ENCODE assay signal across 28 cellular contexts in genomic region chr4:161010227-161010626, GRCh38.
"Had no signal": no experiment of that assay in that cellular context is flagged by ENCODE, and none has a peak within 500 bp of the region (broad histone marks: within the 10 kb centered on the region; RNA-seq: fewer than 3 reads in every experiment).

No MANE protein-coding gene starts in this region.

- H3K4me3 Mint-ChIP-seq: activated CD4-positive, alpha-beta memory T cell treated with anti-CD3 and anti-CD28 coated beads, Interleukin-2, amount 10 ng/mL, durations not matched to agents 7 days and 5 days; activated CD4-positive, alpha-beta T cell treated with anti-CD3 and anti-CD28 coated beads, Interleukin-2, amount 10 ng/mL, durations not matched to agents 7 days and 5 days; activated naive CD8-positive, alpha-beta T cell; activated T-cell treated with anti-CD3 and anti-CD28 coated beads, Interleukin-2, amount 50 U/mL, for 24 hours; activated T-cell treated with anti-CD3 and anti-CD28 coated beads, Interleukin-2, amount 50 U/mL, for 72 hours; central memory CD8-positive, alpha-beta T cell; dendritic cell treated with granulocyte-macrophage colony-stimulating factor and Interleukin-4, amounts not matched to agents 40 ng/mL and 50 ng/mL, for 4 days; endodermal cell; T-helper 17 cell; WTC11 had no signal

- H3K36me3 ChIP-seq: brain microvascular endothelial cell had no signal

- H3K4me3 ChIP-seq: coronary artery, dorsolateral prefrontal cortex had no signal

- H3K27me3 Mint-ChIP-seq: activated CD4-positive, alpha-beta memory T cell treated with anti-CD3 and anti-CD28 coated beads, Interleukin-2, amount 10 ng/mL, durations not matched to agents 7 days and 5 days; activated CD4-positive, alpha-beta T cell treated with anti-CD3 and anti-CD28 coated beads, Interleukin-2, amount 10 ng/mL, durations not matched to agents 7 days and 5 days; activated naive CD8-positive, alpha-beta T cell; activated T-cell treated with anti-CD3 and anti-CD28 coated beads, Interleukin-2, amount 50 U/mL, for 24 hours; central memory CD8-positive, alpha-beta T cell; dendritic cell treated with granulocyte-macrophage colony-stimulating factor and Interleukin-4, amounts not matched to agents 40 ng/mL and 50 ng/mL, for 4 days; T-helper 17 cell had no signal

- H3K27me3 ChIP-seq: brain microvascular endothelial cell, dorsolateral prefrontal cortex had no signal

- H3K4me1 Mint-ChIP-seq: activated CD4-positive, alpha-beta memory T cell treated with anti-CD3 and anti-CD28 coated beads, Interleukin-2, amount 10 ng/mL, durations not matched to agents 7 days and 5 days; activated CD4-positive, alpha-beta T cell treated with anti-CD3 and anti-CD28 coated beads, Interleukin-2, amount 10 ng/mL, durations not matched to agents 7 days and 5 days; central memory CD8-positive, alpha-beta T cell; T-helper 17 cell; WTC11 had no signal

- H3K27ac ChIP-seq: brain microvascular endothelial cell, coronary artery, dorsolateral prefrontal cortex had no signal

- ATAC-seq: activated T-cell treated with anti-CD3 and anti-CD28 coated beads, Interleukin-2, amount 50 U/mL, for 72 hours; esophagus mucosa; T-helper 17 cell; WTC11 had no signal

- H3K27ac Mint-ChIP-seq: activated CD4-positive, alpha-beta memory T cell treated with anti-CD3 and anti-CD28 coated beads, Interleukin-2, amount 10 ng/mL, durations not matched to agents 7 days and 5 days; activated CD4-positive, alpha-beta T cell treated with anti-CD3 and anti-CD28 coated beads, Interleukin-2, amount 10 ng/mL, durations not matched to agents 7 days and 5 days; activated naive CD8-positive, alpha-beta T cell; activated T-cell treated with anti-CD3 and anti-CD28 coated beads, Interleukin-2, amount 50 U/mL, for 24 hours; activated T-cell treated with anti-CD3 and anti-CD28 coated beads, Interleukin-2, amount 50 U/mL, for 72 hours; dendritic cell treated with granulocyte-macrophage colony-stimulating factor and Interleukin-4, amounts not matched to agents 40 ng/mL and 50 ng/mL, for 4 days; endodermal cell; T-helper 17 cell; WTC11 had no signal

- H3K36me3 Mint-ChIP-seq: activated naive CD8-positive, alpha-beta T cell; WTC11 had no signal

- H3K9me3 Mint-ChIP-seq: central memory CD8-positive, alpha-beta T cell; dendritic cell treated with granulocyte-macrophage colony-stimulating factor and Interleukin-4, amounts not matched to agents 40 ng/mL and 50 ng/mL, for 4 days; endodermal cell; WTC11 had no signal

- DNase-seq: activated CD4-positive, alpha-beta memory T cell treated with anti-CD3 and anti-CD28 coated beads, Interleukin-2, amount 10 ng/mL, durations not matched to agents 7 days and 5 days; activated CD4-positive, alpha-beta T cell treated with anti-CD3 and anti-CD28 coated beads for 1 hour; activated CD4-positive, alpha-beta T cell treated with anti-CD3 and anti-CD28 coated beads for 4 hours; activated CD4-positive, alpha-beta T cell treated with anti-CD3 and anti-CD28 coated beads, Interleukin-2, amount 10 ng/mL, durations not matched to agents 7 days and 5 days; activated CD4-positive, alpha-beta T cell treated with anti-CD3 and anti-CD28 coated beads, Interleukin-2, amount 50 U/mL, for 4 hours; activated CD8-positive, alpha-beta memory T cell treated with anti-CD3 and anti-CD28 coated beads, Interleukin-2, amount 50 U/mL, for 48 hours; activated gamma-delta T cell treated with Interleukin-2 at 50 U/mL for 16 hours; activated naive CD4-positive, alpha-beta T cell treated with anti-CD3 and anti-CD28 coated beads, Interleukin-2, amount 50 U/mL, for 16 hours; activated naive CD4-positive, alpha-beta T cell treated with Interleukin-2 at 50 U/mL for 16 hours; activated T-cell treated with anti-CD3 and anti-CD28 coated beads for 4 hours; activated T-cell treated with anti-CD3 and anti-CD28 coated beads, Interleukin-2, amount 50 U/mL, for 24 hours; activated T-cell treated with anti-CD3 and anti-CD28 coated beads, Interleukin-2, amount 50 U/mL, for 72 hours; amniotic stem cell; anterior cingulate cortex; brain microvascular endothelial cell; dorsolateral prefrontal cortex; effector memory CD4-positive, alpha-beta T cell; endodermal cell; foreskin fibroblast; head of caudate nucleus; T-helper 1 cell; T-helper 17 cell had no signal
